14 cellular contexts compared by ENCODE assay signal in genomic region chr10:49844775-49845561, GRCh38.
A peak's percentile ranks its signal among the peaks of the same experiment; 100 is the strongest.
DNase-seq lines count a peak whose midpoint lies in the region; ATAC-seq and TF ChIP-seq lines count a peak whose summit lies in the region.
"Had no signal": no experiment of that assay in that cellular context is flagged by ENCODE, and none has a peak within 500 bp of the region (broad histone marks: within the 10 kb centered on the region; RNA-seq: fewer than 3 reads in every experiment).

No MANE protein-coding gene starts in this region.

- H3F3A ChIP-seq in SK-N-SH (replicated peaks; ENCODE audit: insufficient read depth) (no peaks in the 10 kb centered on the region), PC-9 (ENCODE audit: insufficient read depth, low read depth) (peaks cover 10% of the 10 kb centered on the region)

- H3K4me1 ChIP-seq in SK-N-SH (ENCODE audit: control insufficient read depth in 1 of 2, insufficient read depth in 2 of 2, low read depth in 1 of 2, low read length in 1 of 2) (peaks cover 7 to 8% of the 10 kb centered on the region in 2 experiments; a peak in 2 of 4 replicates), PC-9 (replicated peaks; ENCODE audit: insufficient read depth) (peaks cover 14% of the 10 kb centered on the region), fibroblast of lung (ENCODE audit: control insufficient read depth, extremely low read depth, insufficient read depth, low read length) (peaks cover 3% of the 10 kb centered on the region), transverse colon (peaks cover 0 to 3% (median 3%) of the 10 kb centered on the region in 4 donors), esophagus squamous epithelium (no peaks in the 10 kb centered on the region)

- TF ChIP-seq EP300 in SK-N-SH (IDR thresholded peaks at IDR 0.05; ENCODE audit: borderline replicate concordance in 1 of 2, low read depth in 1 of 2, low read length in 1 of 2) (no peak), transverse colon (IDR thresholded peaks at IDR 0.05; ENCODE audit: low read depth) (no peak)

- no peak overlapping the region for H3K27ac ChIP-seq in SK-N-SH (ENCODE audit: low read depth in 2 of 2, low read length in 1 of 2)
- peak overlapping the region; percentile 44; the same call in 1 of the 2 replicates for H3K27ac ChIP-seq in PC-9
- no peak overlapping the region for H3K27ac ChIP-seq in fibroblast of lung (ENCODE audit: insufficient read depth, low read length)
- H3K27ac ChIP-seq in transverse colon = peak overlapping the region in 1 of 4 donors; percentile 37
- H3K27ac ChIP-seq in esophagus squamous epithelium = no peak overlapping the region

- no peak for DNase-seq in SK-N-SH
- peak in 1 of 2 experiments; percentile 78 for DNase-seq in PC-9
- peak; percentile 42 to 79 for DNase-seq in fibroblast of lung (ENCODE audit: low read depth in 2 of 2)
- DNase-seq in transverse colon = peak; percentile 26
- no peak for DNase-seq in esophagus squamous epithelium (lab: John Stamatoyannopoulos, UW)
- no peak for DNase-seq in NCI-H2227 treated with DMSO at 0.1 percent for 48 hours (lab: John Stamatoyannopoulos, UW)
- no peak for DNase-seq in activated gamma-delta T cell (lab: John Stamatoyannopoulos, UW)
- DNase-seq: ACHN; DND-41; NCI-H1436 treated with DMSO at 0.1 percent for 48 hours; stimulated activated CD8-positive, alpha-beta memory T cell treated with anti-CD3 and anti-CD28 coated beads, Interleukin-4, amount 100 ng/mL, for 48 hours had no signal

- no peak overlapping the region for H2AFZ ChIP-seq in SK-N-SH (ENCODE audit: low read depth)
- H2AFZ ChIP-seq in PC-9 = no peak overlapping the region
- no peak overlapping the region for H2AFZ ChIP-seq in fibroblast of lung (ENCODE audit: low read length)
- H2AFZ ChIP-seq: GM23338 had no signal

- H3K27me3 ChIP-seq in SK-N-SH (ENCODE audit: insufficient read depth) (no peaks in the 10 kb centered on the region), PC-9 (ENCODE audit: insufficient read depth, low read depth) (no peaks in the 10 kb centered on the region), fibroblast of lung (ENCODE audit: control insufficient read depth, insufficient read depth, low read length) (no peaks in the 10 kb centered on the region), transverse colon (no peaks in the 10 kb centered on the region), esophagus squamous epithelium (no peaks in the 10 kb centered on the region)

- in situ Hi-C loops in transverse colon (cut with MboI; ENCODE audit: low pct_ligation_motif_present in 1 of 4, low pct_unique_long_range_greater_than_20kb in 1 of 4, low sequenced_read_pairs in 3 of 4) = no loop called here

- H3K36me3 ChIP-seq in SK-N-SH (replicated peaks in 1 of 2; ENCODE audit: control insufficient read depth in 1 of 2, insufficient read depth in 2 of 2, low read length in 1 of 2) (peaks cover 15 to 22% of the 10 kb centered on the region in 2 experiments), PC-9 (ENCODE audit: low read depth) (peaks cover 25% of the 10 kb centered on the region; the same call in 1 of the 2 replicates), fibroblast of lung (ENCODE audit: control insufficient read depth, insufficient read depth, low read length) (no peaks in the 10 kb centered on the region), transverse colon (peaks cover 0 to 29% (median 3%) of the 10 kb centered on the region in 4 donors), esophagus squamous epithelium (peaks cover 0 to 41% (median 0%) of the 10 kb centered on the region in 3 donors)

- POLR2A ChIA-PET in SK-N-SH (lab: Yijun Ruan, JAX) (no interaction called here), PC-9 (lab: Charles Lee; ENCODE audit: unreplicated experiment) (no interaction called here)

- H3K9me3 ChIP-seq in SK-N-SH (no peaks in the 10 kb centered on the region), PC-9 (ENCODE audit: insufficient read depth, low read depth) (no peaks in the 10 kb centered on the region), fibroblast of lung (ENCODE audit: control insufficient read depth, insufficient read depth, low read depth, low read length) (no peaks in the 10 kb centered on the region), transverse colon (no peaks in the 10 kb centered on the region), esophagus squamous epithelium (no peaks in the 10 kb centered on the region)

- 77% methylated on average over 6 of the region's 6 CpGs for WGBS in SK-N-SH (ENCODE audit: low lambda C conversion rate)
- 59 to 68% methylated on average over 6 of the region's 6 CpGs for WGBS in transverse colon (ENCODE audit: low coverage in 1 of 2), 2 donors
- 69 to 78% methylated on average over 6 of the region's 6 CpGs for WGBS in esophagus squamous epithelium, 2 donors

- no peak for TF ChIP-seq RAD21 in SK-N-SH (IDR thresholded peaks at IDR 0.05; ENCODE audit: low read length)

- no peak for ATAC-seq in SK-N-SH treated with all-trans-retinoic acid at 6 μM for 48 hours
- ATAC-seq: activated CD4-positive, CD25-positive, alpha-beta regulatory T cell treated with anti-CD3 and anti-CD28 coated beads, Interleukin-2, amount 50 U/mL, for 24 hours; GM23338 had no signal

- no peak for TF ChIP-seq POLR2A in transverse colon (IDR thresholded peaks at IDR 0.05)
- TF ChIP-seq POLR2A in esophagus squamous epithelium (IDR thresholded peaks at IDR 0.05) = no peak

- CTCF ChIA-PET in SK-N-SH (lab: Yijun Ruan, JAX) (no interaction called here), PC-9 (lab: Charles Lee) (no interaction called here)

- H4K20me1 ChIP-seq in SK-N-SH (ENCODE audit: insufficient read depth) (no peaks in the 10 kb centered on the region), PC-9 (ENCODE audit: insufficient read depth) (no peaks in the 10 kb centered on the region; the same call in 1 of the 2 replicates), fibroblast of lung (ENCODE audit: control insufficient read depth, extremely low read depth, insufficient read depth, low read length) (no peaks in the 10 kb centered on the region)

- no TSS peak for BruUV-seq in PC-9 (replicated peaks; lab: Mats Ljungman, UMichigan)

- H3K9me2 ChIP-seq in SK-N-SH (no peaks in the 10 kb centered on the region), PC-9 (ENCODE audit: insufficient read depth) (no peaks in the 10 kb centered on the region)

- no peak overlapping the region for H3K4me3 ChIP-seq in SK-N-SH (ENCODE audit: low read depth in 2 of 2, low read length in 1 of 2)
- no peak overlapping the region for H3K4me3 ChIP-seq in PC-9
- H3K4me3 ChIP-seq in fibroblast of lung (replicated peaks in 1 of 4; ENCODE audit: control extremely low read depth in 1 of 4, insufficient read depth in 1 of 4, low read depth in 3 of 4, low read length in 4 of 4) = no peak overlapping the region
- no peak overlapping the region for H3K4me3 ChIP-seq in transverse colon
- H3K4me3 ChIP-seq in esophagus squamous epithelium = no peak overlapping the region
- H3K4me3 ChIP-seq: GM23338 had no signal

- H3K79me2 ChIP-seq in SK-N-SH (ENCODE audit: insufficient read depth) (no peaks in the 10 kb centered on the region), PC-9 (ENCODE audit: low read depth) (no peaks in the 10 kb centered on the region), fibroblast of lung (ENCODE audit: control insufficient read depth, insufficient read depth, low read length) (no peaks in the 10 kb centered on the region)

- H3K9ac ChIP-seq in SK-N-SH (no peak overlapping the region), fibroblast of lung (ENCODE audit: insufficient read depth, low read length) (no peak overlapping the region)

- H3K4me2 ChIP-seq in SK-N-SH = no peak overlapping the region
- peak overlapping the region; percentile 37 for H3K4me2 ChIP-seq in PC-9
- H3K4me2 ChIP-seq in fibroblast of lung (ENCODE audit: extremely low read depth, insufficient read depth, low read length) = no peak overlapping the region
- H3K4me2 ChIP-seq: GM23338 had no signal

- no peak for TF ChIP-seq CTCF in SK-N-SH (IDR thresholded peaks at IDR 0.05)
- no peak for TF ChIP-seq CTCF in PC-9 (conservative IDR thresholded peaks at IDR 0.05)
- no peak for TF ChIP-seq CTCF in fibroblast of lung (conservative IDR thresholded peaks at IDR 0.05 in 1 of 2, IDR thresholded peaks at IDR 0.05 in 1 of 2; ENCODE audit: low read depth in 1 of 2, low read length in 2 of 2)
- no peak for TF ChIP-seq CTCF in transverse colon (IDR thresholded peaks at IDR 0.05)
- TF ChIP-seq CTCF in esophagus squamous epithelium (IDR thresholded peaks at IDR 0.05) = no peak

- intact Hi-C loops in PC-9 (cut with micrococcal nuclease; ENCODE audit: unreplicated experiment) (no loop called here), transverse colon (cut with DNase I; ENCODE audit: low total_unique reads) (no loop called here), esophagus squamous epithelium (cut with DNase I) (no loop called here)

TF ChIP-seq in SK-N-SH treated with all-trans-retinoic acid at 6 μM for 48 hours, 23 proteins besides CTCF, POLR2A, EP300 and RAD21:
- no peak for TF ChIP-seq BACH2 (CRISPR knock-in tag; IDR thresholded peaks at IDR 0.05; ENCODE audit: borderline replicate concordance)
- TF ChIP-seq ZFP3 (CRISPR knock-in tag; IDR thresholded peaks at IDR 0.05) = peak; percentile 98
- no peak for TF ChIP-seq ZNF565 (CRISPR knock-in tag; conservative IDR thresholded peaks at IDR 0.05; ENCODE audit: low read depth)
- no peak for TF ChIP-seq ISL1 (CRISPR knock-in tag; IDR thresholded peaks at IDR 0.05)
- TF ChIP-seq TOX (CRISPR knock-in tag; IDR thresholded peaks at IDR 0.05; ENCODE audit: borderline replicate concordance) = no peak

TF ChIP-seq in SK-N-SH, 30 proteins besides CTCF, POLR2A, EP300 and RAD21 (continues in another document):
- TF ChIP-seq MAX (IDR thresholded peaks at IDR 0.05; ENCODE audit: low read depth) (no peak), TAF1 (IDR thresholded peaks at IDR 0.05; ENCODE audit: borderline replicate concordance, low read depth, low read length) (no peak), GABPA (IDR thresholded peaks at IDR 0.05; ENCODE audit: low read depth) (no peak)
- TF ChIP-seq, protein P1, sequence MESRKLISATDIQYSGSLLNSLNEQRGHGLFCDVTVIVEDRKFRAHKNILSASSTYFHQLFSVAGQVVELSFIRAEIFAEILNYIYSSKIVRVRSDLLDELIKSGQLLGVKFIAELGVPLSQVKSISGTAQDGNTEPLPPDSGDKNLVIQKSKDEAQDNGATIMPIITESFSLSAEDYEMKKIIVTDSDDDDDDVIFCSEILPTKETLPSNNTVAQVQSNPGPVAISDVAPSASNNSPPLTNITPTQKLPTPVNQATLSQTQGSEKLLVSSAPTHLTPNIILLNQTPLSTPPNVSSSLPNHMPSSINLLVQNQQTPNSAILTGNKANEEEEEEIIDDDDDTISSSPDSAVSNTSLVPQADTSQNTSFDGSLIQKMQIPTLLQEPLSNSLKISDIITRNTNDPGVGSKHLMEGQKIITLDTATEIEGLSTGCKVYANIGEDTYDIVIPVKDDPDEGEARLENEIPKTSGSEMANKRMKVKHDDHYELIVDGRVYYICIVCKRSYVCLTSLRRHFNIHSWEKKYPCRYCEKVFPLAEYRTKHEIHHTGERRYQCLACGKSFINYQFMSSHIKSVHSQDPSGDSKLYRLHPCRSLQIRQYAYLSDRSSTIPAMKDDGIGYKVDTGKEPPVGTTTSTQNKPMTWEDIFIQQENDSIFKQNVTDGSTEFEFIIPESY (IDR thresholded peaks at IDR 0.05; ENCODE audit: borderline replicate concordance, low read depth) = no peak

Comparison
In these comparisons a context has a peak if more than half of its experiments do, and no peak if none do; other contexts are left out.
1. DNase-seq: peak in fibroblast of lung (2 of 2) and transverse colon (single experiment); none in SK-N-SH (single experiment), esophagus squamous epithelium (single experiment), NCI-H2227 treated with DMSO at 0.1 percent for 48 hours (single experiment) and activated gamma-delta T cell (single experiment).